ENCODE assay signal across 9 cellular contexts in genomic region chr3:142950972-142951371, GRCh38. TPM values are rescaled to one million over a fixed set of nuclear protein-coding genes. Genes with fewer than 3 reads are reported as not detected.
"Had no signal": no experiment of that assay in that cellular context is flagged by ENCODE, and none has a peak within 500 bp of the region (broad histone marks: within the 10 kb centered on the region; RNA-seq: fewer than 3 reads in every experiment).

No MANE protein-coding gene starts in this region.

- FAIRE-seq: G401.6, GM12878, GM12891, GM12892, GM18507, GM19239 had no signal

- H3K4me3 ChIP-seq: GM12878 had no signal

- DNase-seq: GDM1, GF-D8 had no signal

- ATAC-seq: GM12878 had no signal

RNA-seq across cellular contexts. Expression of gene PAQR9, which starts 12.5 kb away (rescaled TPM):
- total RNA-seq: G401, GM12878 had no signal
- polyA plus RNA-seq: GM12878 had no signal
